Comparison of ENCODE assay signal across 8 cellular contexts in the genomic region with DNA sequence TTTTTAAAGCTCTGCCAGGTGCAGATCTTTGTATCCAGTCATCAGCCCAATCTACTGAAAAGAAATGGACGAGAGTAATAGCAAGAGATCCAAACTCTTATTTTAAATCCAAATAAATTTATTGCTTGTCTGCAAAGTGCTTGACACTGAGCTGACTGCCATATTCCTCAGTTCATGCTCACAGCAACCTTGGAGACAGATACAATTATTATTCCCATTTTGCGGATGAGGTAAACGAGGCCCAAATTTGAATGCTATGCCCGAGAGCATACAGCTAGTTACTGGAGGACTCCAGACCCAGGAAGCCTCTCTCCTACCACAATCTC. TPM values are rescaled to one million over a fixed set of nuclear protein-coding genes. Genes with fewer than 3 reads are reported as not detected.
DNase-seq lines count a peak whose midpoint lies in the region; ATAC-seq and TF ChIP-seq lines count a peak whose summit lies in the region.

No MANE protein-coding gene starts in this region.

- DNase-seq in activated CD4-positive, alpha-beta T cell treated with anti-CD3 and anti-CD28 coated beads for 36 hours: no peak
- no peak for DNase-seq in activated CD4-positive, alpha-beta T cell treated with anti-CD3 and anti-CD28 coated beads for 1 hour
- DNase-seq in activated naive CD8-positive, alpha-beta T cell treated with anti-CD3 and anti-CD28 coated beads, Interleukin-2, amount 50 U/mL, for 24 hours: no peak
- DNase-seq in left lung (no peak), suprapubic skin (ENCODE audit: low spot score in 2 of 2) (no peak), ureter (ENCODE audit: low spot score) (no peak)

- no peaks in the 10 kb centered on the region for H3K27me3 Mint-ChIP-seq in activated CD4-positive, alpha-beta T cell treated with anti-CD3 and anti-CD28 coated beads for 36 hours
- no peaks in the 10 kb centered on the region for H3K27me3 Mint-ChIP-seq in activated naive CD8-positive, alpha-beta T cell treated with anti-CD3 and anti-CD28 coated beads, Interleukin-2, amount 50 U/mL, for 24 hours

- POLR2A ChIA-PET in activated CD4-positive, alpha-beta T cell treated with anti-CD3 and anti-CD28 coated beads for 36 hours (lab: Charles Lee): interaction anchor here (1.2 to 1.4 kb wide), 3 partner anchors 9 to 32 kb away, joined by 3 to 5 read pairs (median 4); partner anchors contain the start of gene NQO1

- CTCF ChIA-PET in activated CD4-positive, alpha-beta T cell treated with anti-CD3 and anti-CD28 coated beads for 36 hours (lab: Charles Lee): interaction anchor here (0.6 to 3.1 kb wide), 29 partner anchors 8 to 881 kb away, joined by 3 to 40 read pairs (median 4); partner anchors contain the start of genes NQO1, TMED6 and WWP2

- H3K4me3 Mint-ChIP-seq in activated CD4-positive, alpha-beta T cell treated with anti-CD3 and anti-CD28 coated beads for 36 hours: peak overlapping the region; percentile 96
- peak overlapping the region; percentile 100 for H3K4me3 Mint-ChIP-seq in activated naive CD8-positive, alpha-beta T cell treated with anti-CD3 and anti-CD28 coated beads, Interleukin-2, amount 50 U/mL, for 24 hours

- peaks cover 0 to 39% of the 10 kb centered on the region in 2 donors for H3K36me3 ChIP-seq in left lung
- H3K36me3 ChIP-seq in suprapubic skin: peaks cover 31% of the 10 kb centered on the region

- H3K4me1 ChIP-seq in left lung (peaks cover 11 to 29% of the 10 kb centered on the region in 2 donors), suprapubic skin (peaks cover 20% of the 10 kb centered on the region)

- no peak for ATAC-seq in activated CD4-positive, alpha-beta T cell treated with anti-CD3 and anti-CD28 coated beads for 36 hours
- no peak for ATAC-seq in activated naive CD8-positive, alpha-beta T cell treated with anti-CD3 and anti-CD28 coated beads, Interleukin-2, amount 50 U/mL, for 24 hours
- ATAC-seq in left lung (no peak), GM21619 (IDR thresholded peaks at IDR 0.05; ENCODE audit: unreplicated experiment) (no peak), HG02852 (IDR thresholded peaks at IDR 0.05; ENCODE audit: unreplicated experiment) (no peak)

- H3K27me3 ChIP-seq in left lung (no peaks in the 10 kb centered on the region), suprapubic skin (no peaks in the 10 kb centered on the region)

- H3K4me3 ChIP-seq in left lung (peak overlapping the region; percentile 64 to 91), suprapubic skin (peak overlapping the region; percentile 75)

- peaks cover 23% of the 10 kb centered on the region for H3K4me1 Mint-ChIP-seq in activated CD4-positive, alpha-beta T cell treated with anti-CD3 and anti-CD28 coated beads for 36 hours
- peaks cover 28% of the 10 kb centered on the region for H3K4me1 Mint-ChIP-seq in activated naive CD8-positive, alpha-beta T cell treated with anti-CD3 and anti-CD28 coated beads, Interleukin-2, amount 50 U/mL, for 24 hours

- H3K27ac Mint-ChIP-seq in activated CD4-positive, alpha-beta T cell treated with anti-CD3 and anti-CD28 coated beads for 36 hours: peak overlapping the region; percentile 98
- H3K27ac Mint-ChIP-seq in activated naive CD8-positive, alpha-beta T cell treated with anti-CD3 and anti-CD28 coated beads, Interleukin-2, amount 50 U/mL, for 24 hours: peak overlapping the region; percentile 100

- 3% methylated on average over 4 of the region's 4 CpGs for WGBS in suprapubic skin

- intact Hi-C loops in activated CD4-positive, alpha-beta T cell treated with anti-CD3 and anti-CD28 coated beads for 36 hours (cut with DNase I, micrococcal nuclease): loop anchor here (1.0 to 2.0 kb wide), 6 partner anchors 28 to 443 kb away; partner anchors contain the start of genes NQO1 (in 2 of the 2), NFAT5 (in 1 of the 2) and VPS4A (in 1 of the 2)
- intact Hi-C loops in left lung (cut with DNase I): loop anchor here in 1 of 2 donors (10.0 kb wide), 2 partner anchors 49 to 359 kb away; no protein-coding TSS in a partner anchor

- peak overlapping the region in 1 of 2 donors; percentile 75 for H3K27ac ChIP-seq in left lung
- peak overlapping the region; percentile 69 for H3K27ac ChIP-seq in suprapubic skin

- no peak for TF ChIP-seq POLR2A in suprapubic skin (IDR thresholded peaks at IDR 0.05)

- no peaks in the 10 kb centered on the region for H3K9me3 ChIP-seq in left lung
- H3K9me3 ChIP-seq in suprapubic skin: no peaks in the 10 kb centered on the region

- H3K36me3 Mint-ChIP-seq in activated CD4-positive, alpha-beta T cell treated with anti-CD3 and anti-CD28 coated beads for 36 hours (ENCODE audit: low read depth): peaks cover 39% of the 10 kb centered on the region
- H3K36me3 Mint-ChIP-seq in activated naive CD8-positive, alpha-beta T cell treated with anti-CD3 and anti-CD28 coated beads, Interleukin-2, amount 50 U/mL, for 24 hours (ENCODE audit: low read depth): peaks cover 40% of the 10 kb centered on the region

- no peaks in the 10 kb centered on the region for H3K9me3 Mint-ChIP-seq in activated CD4-positive, alpha-beta T cell treated with anti-CD3 and anti-CD28 coated beads for 36 hours (ENCODE audit: low read depth)
- H3K9me3 Mint-ChIP-seq in activated naive CD8-positive, alpha-beta T cell treated with anti-CD3 and anti-CD28 coated beads, Interleukin-2, amount 50 U/mL, for 24 hours: no peaks in the 10 kb centered on the region

- TF ChIP-seq CTCF in left lung (IDR thresholded peaks at IDR 0.05) (no peak), suprapubic skin (IDR thresholded peaks at IDR 0.05) (no peak)

- no peak for TF ChIP-seq EP300 in suprapubic skin (IDR thresholded peaks at IDR 0.05)

RNA-seq across cellular contexts. Expression of gene NOB1, which starts 0.6 kb away (rescaled TPM):
- 100 to 1,000 TPM; 109 to 112 TPM for total RNA-seq in activated CD4-positive, alpha-beta T cell treated with anti-CD3 and anti-CD28 coated beads for 36 hours
- 10 to 100 TPM; 29.9 to 42.2 TPM for total RNA-seq in left lung
- 10 to 100 TPM; 45.2 to 62.9 (median 52.1) TPM for total RNA-seq in suprapubic skin
- total RNA-seq in ureter: 60.6 TPM

RNA-seq across cellular contexts. Expression of gene WWP2, which starts 8.0 kb away (rescaled TPM):
- 10 to 100 TPM; 43.3 to 44.6 TPM for total RNA-seq in activated CD4-positive, alpha-beta T cell treated with anti-CD3 and anti-CD28 coated beads for 36 hours
- total RNA-seq in left lung: 10 to 100 TPM; 67.9 to 73.0 TPM
- total RNA-seq in suprapubic skin: 10 to 100 TPM; 27.1 to 48.9 (median 42.2) TPM
- total RNA-seq in ureter: 97.8 TPM

RNA-seq across cellular contexts. Expression of gene NQO1, which starts 27.7 kb away (rescaled TPM):
- total RNA-seq in activated CD4-positive, alpha-beta T cell treated with anti-CD3 and anti-CD28 coated beads for 36 hours: 10 to 100 TPM in 1 of 2 experiments, 1 to 10 TPM in 1; 9.9 to 11.4 TPM
- total RNA-seq in left lung (10 to 100 TPM; 50.5 to 78.4 TPM), suprapubic skin (10 to 100 TPM; 10.2 to 34.6 (median 21.4) TPM), ureter (31.3 TPM)
